8 cellular contexts compared by ENCODE assay signal in genomic region chr3:14124223-14124614, GRCh38. TPM values are rescaled to one million over a fixed set of nuclear protein-coding genes. Genes with fewer than 3 reads are reported as not detected.
A peak's percentile ranks its signal among the peaks of the same experiment; 100 is the strongest.
DNase-seq lines count a peak whose midpoint lies in the region; ATAC-seq and TF ChIP-seq lines count a peak whose summit lies in the region.

No MANE protein-coding gene starts in this region.

- TF ChIP-seq POLR2A in transverse colon (IDR thresholded peaks at IDR 0.05), result no peak

- H3K4ac ChIP-seq in neuronal stem cell (ENCODE audit: low read length), result no peak overlapping the region

- WGBS in neuronal stem cell (ENCODE audit: extremely low coverage in 2 of 2, insufficient read length in 2 of 2, insufficient replicate concordance in 1 of 2), 2 donors, result no CpG with 5 or more reads among the region's 37 CpGs
- 0% methylated on average over 33 of the region's 37 CpGs; no CpG with 5 or more reads in 1 of the 2 donors for WGBS in transverse colon (ENCODE audit: low coverage in 1 of 2), 2 donors

- ATAC-seq in GM18909 (IDR thresholded peaks at IDR 0.05; ENCODE audit: poor library complexity, unreplicated experiment) (peak; percentile 44), HG03139 (IDR thresholded peaks at IDR 0.05; ENCODE audit: unreplicated experiment) (peak; percentile 36), foreskin keratinocyte (no peak)

- BruUV-seq in OCI-LY7 (replicated peaks; lab: Mats Ljungman, UMichigan), result no TSS peak

- peak overlapping the region; percentile 82 for H3K23ac ChIP-seq in neuronal stem cell (ENCODE audit: low read depth, low read length, poor library complexity)

- H2BK5ac ChIP-seq in neuronal stem cell (ENCODE audit: low read length), result no peak overlapping the region

- POLR2A ChIA-PET in OCI-LY7 (lab: Charles Lee), result interaction anchor here (0.8 to 3.7 kb wide), 6 partner anchors 13 to 80 kb away, joined by 4 to 20 read pairs (median 5); partner anchors contain the start of genes LSM3 and XPC

- no peak overlapping the region for H4K8ac ChIP-seq in neuronal stem cell (ENCODE audit: low read depth, low read length)

- CTCF ChIA-PET in OCI-LY7 (lab: Charles Lee; ENCODE audit: unreplicated experiment), result interaction anchor here (0.6 kb wide), 1 partner anchor 526 kb away, joined by 4 read pairs; no protein-coding TSS in a partner anchor

- H2AK5ac ChIP-seq in neuronal stem cell (ENCODE audit: low read depth, low read length), result no peak overlapping the region

- H2BK120ac ChIP-seq in neuronal stem cell (ENCODE audit: low read depth, low read length), result no peak overlapping the region

- in situ Hi-C loops in transverse colon (cut with MboI; ENCODE audit: low pct_ligation_motif_present in 1 of 4, low pct_unique_long_range_greater_than_20kb in 1 of 4, low sequenced_read_pairs in 3 of 4), result loop anchor here in 2 of 4 donors (10.0 kb wide), 2 partner anchors 51 to 229 kb away; partner anchors contain the start of genes LSM3 (in 1 of the 2) and XPC (in 1 of the 2)

- H2AFZ ChIP-seq in OCI-LY7 (ENCODE audit: low read length), result peak overlapping the region; percentile 55
- H2AFZ ChIP-seq in neuronal stem cell (ENCODE audit: low read length), result peak overlapping the region; percentile 99

- H2BK15ac ChIP-seq in neuronal stem cell (ENCODE audit: low read length), result no peak overlapping the region

- no peak overlapping the region for H2BK12ac ChIP-seq in neuronal stem cell (ENCODE audit: low read length)

- peaks cover 51% of the 10 kb centered on the region for H3K79me2 ChIP-seq in OCI-LY7 (ENCODE audit: insufficient read depth, low read depth, low read length)

- H3K4me2 ChIP-seq in OCI-LY7 (ENCODE audit: low read length), result peak overlapping the region; percentile 84
- H3K4me2 ChIP-seq in neuronal stem cell (ENCODE audit: insufficient read depth, low read length, poor library complexity, severe bottlenecking), result peak overlapping the region; percentile 65

- peak overlapping the region; percentile 69 for H3K27ac ChIP-seq in OCI-LY7 (ENCODE audit: low read depth, low read length, poor library complexity, severe bottlenecking)
- H3K27ac ChIP-seq in foreskin keratinocyte, result peak overlapping the region; percentile 2
- H3K27ac ChIP-seq in neuronal stem cell (replicated peaks; ENCODE audit: low read length), result no peak overlapping the region
- H3K27ac ChIP-seq in transverse colon, result peak overlapping the region; percentile 90 to 97 (median 96)

- H3K9me3 ChIP-seq in OCI-LY7 (ENCODE audit: low read length), result no peaks in the 10 kb centered on the region
- peaks cover 0 to 10% of the 10 kb centered on the region in 2 donors for H3K9me3 ChIP-seq in neuronal stem cell (replicated peaks in 1 of 2; ENCODE audit: control insufficient read depth in 2 of 2, insufficient read depth in 1 of 2, low read depth in 1 of 2, low read length in 2 of 2)
- H3K9me3 ChIP-seq in transverse colon, result no peaks in the 10 kb centered on the region

- no peak for TF ChIP-seq CTCF in AG10803 (conservative IDR thresholded peaks at IDR 0.05; ENCODE audit: low read length)
- no peak for TF ChIP-seq CTCF in OCI-LY7 (conservative IDR thresholded peaks at IDR 0.05; ENCODE audit: low read length)
- no peak for TF ChIP-seq CTCF in foreskin keratinocyte (conservative IDR thresholded peaks at IDR 0.05)
- TF ChIP-seq CTCF in transverse colon (IDR thresholded peaks at IDR 0.05), result no peak

- H4K20me1 ChIP-seq in OCI-LY7 (ENCODE audit: insufficient read depth, low read length), result no peaks in the 10 kb centered on the region

- no peak overlapping the region for H4K91ac ChIP-seq in neuronal stem cell (ENCODE audit: low read depth, low read length, poor library complexity)

- no peak for TF ChIP-seq EP300 in transverse colon (IDR thresholded peaks at IDR 0.05; ENCODE audit: low read depth)

- H3K36me3 ChIP-seq in OCI-LY7 (ENCODE audit: insufficient read depth, low read length), result peaks cover 46% of the 10 kb centered on the region
- H3K36me3 ChIP-seq in neuronal stem cell (replicated peaks in 1 of 2; ENCODE audit: control insufficient read depth in 2 of 2, insufficient read depth in 2 of 2, low read length in 2 of 2), result peaks cover 2 to 50% of the 10 kb centered on the region in 2 donors
- peaks cover 0 to under 1% (median 0%) of the 10 kb centered on the region in 4 donors for H3K36me3 ChIP-seq in transverse colon

- no peaks in the 10 kb centered on the region for H3K9me2 ChIP-seq in OCI-LY7 (ENCODE audit: insufficient read depth, low read length)

- peak overlapping the region; percentile 83 for H3K9ac ChIP-seq in neuronal stem cell (ENCODE audit: low read depth, low read length, poor library complexity)

- H3K4me1 ChIP-seq in OCI-LY7 (ENCODE audit: insufficient read depth, low read length, poor library complexity, severe bottlenecking), result peaks cover 31% of the 10 kb centered on the region
- H3K4me1 ChIP-seq in foreskin keratinocyte, result peaks cover 5% of the 10 kb centered on the region
- H3K4me1 ChIP-seq in neuronal stem cell (ENCODE audit: control insufficient read depth in 2 of 2, insufficient read depth in 1 of 2, low read depth in 1 of 2, low read length in 2 of 2), result peaks cover 7 to 12% of the 10 kb centered on the region in 2 donors
- peaks cover 16 to 33% (median 29%) of the 10 kb centered on the region in 4 donors for H3K4me1 ChIP-seq in transverse colon

- H3K27me3 ChIP-seq in foreskin keratinocyte (no peaks in the 10 kb centered on the region), neuronal stem cell (ENCODE audit: control insufficient read depth in 3 of 3, insufficient read depth in 3 of 3, low read depth in 1 of 3, low read length in 3 of 3) (no peaks in the 10 kb centered on the region), transverse colon (no peaks in the 10 kb centered on the region)

- H3K18ac ChIP-seq in neuronal stem cell (ENCODE audit: low read length), result peak overlapping the region; percentile 58

- intact Hi-C loops in OCI-LY7 (cut with micrococcal nuclease; ENCODE audit: unreplicated experiment), result loop anchor here (1.0 to 10.0 kb wide), 4 partner anchors 54 to 823 kb away; partner anchors contain the start of genes LSM3, NR2C2 and XPC
- intact Hi-C loops in transverse colon (cut with DNase I; ENCODE audit: low total_unique reads), result no loop called here

- peak; percentile 40 for DNase-seq in AG10803 (ENCODE audit: low read depth)
- DNase-seq in OCI-LY7 (ENCODE audit: low spot score), result peak; percentile 86
- DNase-seq in activated T-helper 9 cell treated with anti-CD3 and anti-CD28 coated beads, Interleukin-2, amount 50 U/mL, for 16 hours (ENCODE audit: low read depth), result peak; percentile 55
- no peak for DNase-seq in foreskin keratinocyte
- peak; percentile 9 for DNase-seq in neuronal stem cell (ENCODE audit: low spot score)
- DNase-seq in transverse colon, result peak; percentile 80

- H3K14ac ChIP-seq in neuronal stem cell (ENCODE audit: low read length), result no peak overlapping the region

- H3K4me3 ChIP-seq in AG10803 (ENCODE audit: low read length), result peak overlapping the region; percentile 99
- peak overlapping the region; percentile 93 for H3K4me3 ChIP-seq in OCI-LY7 (ENCODE audit: low read depth, low read length, poor library complexity, severe bottlenecking)
- H3K4me3 ChIP-seq in neuronal stem cell (ENCODE audit: low read length in 2 of 2), result peak overlapping the region; percentile 88 to 90
- H3K4me3 ChIP-seq in transverse colon, result peak overlapping the region; percentile 60 to 88 (median 78)

- H3K79me1 ChIP-seq in neuronal stem cell (ENCODE audit: low read depth, low read length), result peaks cover 2% of the 10 kb centered on the region

RNA-seq across cellular contexts. Expression of gene CHCHD4, which starts 0.5 kb away (rescaled TPM):
- total RNA-seq in OCI-LY7 (2014; rRNA removed; shearing (Covaris generic)), result 19.8 and 24.7 TPM in 2 replicates
- total RNA-seq in OCI-LY7 (2022) (26.9 and 27.1 TPM in 2 replicates), foreskin keratinocyte (23.3 and 27.8 TPM in 2 replicates), transverse colon (10 to 100 TPM in 2 of 4 donors, 1 to 10 TPM in 1, under 1 TPM in 1; 0.80 to 22.1 (median 13.5) TPM)
- polyA plus RNA-seq in foreskin keratinocyte, result 22.6 and 29.7 TPM in 2 replicates
- polyA plus RNA-seq in neuronal stem cell (2013, experiment 1 of 2), result 11.8 TPM
- polyA plus RNA-seq in neuronal stem cell (2013, experiment 2 of 2), result 11.6 TPM

RNA-seq across cellular contexts. Expression of gene TMEM43, which starts 0.6 kb away (rescaled TPM):
- total RNA-seq in OCI-LY7 (2014; rRNA removed; shearing (Covaris generic)), result 22.2 and 23.3 TPM in 2 replicates
- total RNA-seq in OCI-LY7 (2022) (19.6 and 19.7 TPM in 2 replicates), foreskin keratinocyte (99.7 and 102 TPM in 2 replicates), transverse colon (100 to 1,000 TPM in 1 of 4 donors, 10 to 100 TPM in 3; 30.8 to 128 (median 48.5) TPM)
- polyA plus RNA-seq in foreskin keratinocyte, result 47.8 and 52.2 TPM in 2 replicates
- polyA plus RNA-seq in neuronal stem cell (2013, experiment 1 of 2), result 17.2 TPM
- 17.7 TPM for polyA plus RNA-seq in neuronal stem cell (2013, experiment 2 of 2)

RNA-seq across cellular contexts. Expression of gene XPC, which starts 54.2 kb away (rescaled TPM):
- total RNA-seq in OCI-LY7 (2014; rRNA removed; shearing (Covaris generic)), result 22.7 and 30.2 TPM in 2 replicates
- 38.6 and 44.1 TPM in 2 replicates for total RNA-seq in OCI-LY7 (2022)
- 44.8 and 53.3 TPM in 2 replicates for total RNA-seq in foreskin keratinocyte
- 23.7 and 26.1 TPM in 2 replicates for polyA plus RNA-seq in foreskin keratinocyte
- polyA plus RNA-seq in neuronal stem cell (2013, experiment 1 of 2), result 22.9 TPM
- 23.6 TPM for polyA plus RNA-seq in neuronal stem cell (2013, experiment 2 of 2)
- total RNA-seq in transverse colon, result 100 to 1,000 TPM in 1 of 4 donors, 10 to 100 TPM in 3; 30.7 to 287 (median 46.6) TPM

RNA-seq across cellular contexts. Expression of gene LSM3, which starts 54.4 kb away (rescaled TPM):
- total RNA-seq in OCI-LY7 (2014; rRNA removed; shearing (Covaris generic)), result 12.4 and 15.6 TPM in 2 replicates
- total RNA-seq in OCI-LY7 (2022) (21.0 and 21.9 TPM in 2 replicates), foreskin keratinocyte (21.7 and 24.4 TPM in 2 replicates), transverse colon (1 to 10 TPM; 5.6 to 9.6 (median 8.0) TPM)
- polyA plus RNA-seq in foreskin keratinocyte, result 31.3 and 35.0 TPM in 2 replicates
- 30.5 TPM for polyA plus RNA-seq in neuronal stem cell (2013, experiment 1 of 2)
- 31.6 TPM for polyA plus RNA-seq in neuronal stem cell (2013, experiment 2 of 2)

Comparison
In these comparisons a context has a peak if more than half of its experiments do, and no peak if none do; other contexts are left out.
1. DNase-seq: peak in AG10803 (single experiment), OCI-LY7 (single experiment), activated T-helper 9 cell treated with anti-CD3 and anti-CD28 coated beads, Interleukin-2, amount 50 U/mL, for 16 hours (single experiment), neuronal stem cell (single experiment) and transverse colon (single experiment); none in foreskin keratinocyte (0 of 2).
2. Peak in every context shown above with its lines, with median percentiles within 50 percentile points of each other: H3K4me3 ChIP-seq.